ENCODE assay signal across 28 cellular contexts in the genomic region with DNA sequence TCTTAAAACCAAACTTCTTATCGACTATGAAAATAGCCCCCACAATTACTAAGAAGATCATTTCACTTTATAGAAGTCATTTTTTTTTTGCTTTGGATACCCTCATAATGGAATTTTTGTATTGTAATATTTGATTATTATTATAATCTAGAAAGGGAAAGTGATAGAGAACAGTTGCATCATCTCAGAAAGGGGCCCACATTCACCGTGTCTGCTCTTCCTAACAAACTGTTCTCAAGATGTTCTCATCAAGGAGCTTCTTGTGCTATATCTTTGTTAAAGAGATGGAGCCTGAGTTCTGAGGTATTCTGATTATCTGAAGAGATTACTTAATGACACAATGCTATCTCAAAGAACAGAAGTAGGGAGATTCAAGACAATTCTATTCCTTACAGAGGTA. TPM values are rescaled to one million over a fixed set of nuclear protein-coding genes. Genes with fewer than 3 reads are reported as not detected.
"Had no signal": no experiment of that assay in that cellular context is flagged by ENCODE, and none has a peak within 500 bp of the region (broad histone marks: within the 10 kb centered on the region; RNA-seq: fewer than 3 reads in every experiment).

No MANE protein-coding gene starts in this region.

- H3K9me3 ChIP-seq: adrenal gland had no signal

- H3K4me2 ChIP-seq: PC-9 had no signal

- FAIRE-seq: RCC 7860 had no signal

- H3K27me3 ChIP-seq: adrenal gland had no signal

- ATAC-seq: activated CD8-positive, alpha-beta T cell treated with anti-CD3 and anti-CD28 coated beads, Interleukin-2, amount 10 ng/mL, durations not matched to agents 7 days and 5 days; activated naive CD4-positive, alpha-beta T cell treated with anti-CD3 and anti-CD28 coated beads, Interleukin-2, amount 50 U/mL, for 72 hours had no signal

- H3K27ac ChIP-seq: adrenal gland, PC-9 had no signal

- H3K4me3 ChIP-seq: adrenal gland, PC-9 had no signal

- H3K36me3 ChIP-seq: adrenal gland had no signal

- DNase-seq: activated CD4-positive, alpha-beta T cell treated with anti-CD3 and anti-CD28 coated beads, Interleukin-2, amount 10 ng/mL, durations not matched to agents 24 days and 14 days; activated CD4-positive, alpha-beta T cell treated with anti-CD3 and anti-CD28 coated beads, Interleukin-2, amount 50 U/mL, for 4 hours; activated CD8-positive, alpha-beta T cell treated with anti-CD3 and anti-CD28 coated beads, Interleukin-2, amount 10 ng/mL, durations not matched to agents 7 days and 5 days; activated gamma-delta T cell; activated naive CD4-positive, alpha-beta T cell treated with anti-CD3 and anti-CD28 coated beads for 36 hours; activated T-cell treated with anti-CD3 and anti-CD28 coated beads, Interleukin-2, amount 50 U/mL, for 24 hours; adrenal gland; anterior cingulate cortex; central memory CD4-positive, alpha-beta T cell; KG1; MM.1S; MV-4-11; NCI-H1092; NCI-H1436 treated with DMSO at 0.1 percent for 48 hours; NCI-H1694 treated with DMSO at 0.1 percent for 48 hours; NCI-H2029; NCI-H510A; NCI-H526; NCI-H748 treated with DMSO at 0.1 percent for 48 hours; NK-92 treated with Interleukin-12 subunit alpha and Interleukin-12 subunit beta, amount 100 ng/mL, for 24 hours; PC-9; Right ventricle myocardium superior; T1000 had no signal

- H3K4me1 ChIP-seq: adrenal gland had no signal

- H2AFZ ChIP-seq: PC-9 had no signal

RNA-seq across cellular contexts. Expression of a gene that starts 49.3 kb away (rescaled TPM):
- total RNA-seq: activated CD4-positive, alpha-beta T cell treated with anti-CD3 and anti-CD28 coated beads, Interleukin-2, amount 10 ng/mL, durations not matched to agents 24 days and 14 days; activated CD8-positive, alpha-beta T cell treated with anti-CD3 and anti-CD28 coated beads, Interleukin-2, amount 10 ng/mL, durations not matched to agents 7 days and 5 days; activated naive CD4-positive, alpha-beta T cell treated with anti-CD3 and anti-CD28 coated beads for 36 hours; activated naive CD4-positive, alpha-beta T cell treated with anti-CD3 and anti-CD28 coated beads, Interleukin-2, amount 50 U/mL, for 72 hours; activated T-helper 2 cell treated with anti-CD3 and anti-CD28 coated beads, Interferon-gamma antibody, Interleukin-2, Interleukin-4, amounts not matched to agents 10 μg/mL and 5 μg/mL and 100 μg/mL, durations not matched to agents 14 hours and 24 hours and 36 hours; T-helper 1 cell treated with Interleukin-12 subunit alpha and Interleukin-12 subunit beta and Interleukin-4 antibody, amounts not matched to agents 30 ng/mL and 1 ng/mL, for 36 hours; T-helper 2 cell treated with Interferon-gamma antibody and Interleukin-4, amounts not matched to agents 100 ng/mL and 5 ng/mL, for 36 hours had no signal
